ENCODE assay signal across 8 cellular contexts in genomic region chr18:3044931-3045698, GRCh38. TPM values are rescaled to one million over a fixed set of nuclear protein-coding genes. Genes with fewer than 3 reads are reported as not detected.
DNase-seq lines count a peak whose midpoint lies in the region; ATAC-seq, FAIRE-seq and TF ChIP-seq lines count a peak whose summit lies in the region.
"Had no signal": no experiment of that assay in that cellular context is flagged by ENCODE, and none has a peak within 500 bp of the region (broad histone marks: within the 10 kb centered on the region; RNA-seq: fewer than 3 reads in every experiment).

No MANE protein-coding gene starts in this region.

- no peak for TF ChIP-seq CTCF in endothelial cell of umbilical vein (IDR thresholded peaks at IDR 0.05; ENCODE audit: extremely low read depth in 1 of 2, insufficient read depth in 1 of 2, low read depth in 1 of 2, low read length in 2 of 2)
- TF ChIP-seq CTCF in osteocyte (IDR thresholded peaks at IDR 0.05), result no peak

- H3K27me3 ChIP-seq in endothelial cell of umbilical vein (ENCODE audit: control insufficient read depth in 2 of 2, insufficient read depth in 2 of 2, low read length in 2 of 2), result no peaks in the 10 kb centered on the region

- POLR2A ChIA-PET in endothelial cell of umbilical vein (lab: Charles Lee), result no interaction called here

- FAIRE-seq in endothelial cell of umbilical vein (lab: Jason Lieb, UNC), result no peak

- no TSS peak for BruUV-seq in endothelial cell of umbilical vein (replicated peaks; lab: Mats Ljungman, UMichigan)

- no peaks in the 10 kb centered on the region for H3K9me3 Mint-ChIP-seq in osteocyte (ENCODE audit: unreplicated experiment)
- H3K9me3 Mint-ChIP-seq: central memory CD8-positive, alpha-beta T cell had no signal

- H3K27ac ChIP-seq in endothelial cell of umbilical vein (ENCODE audit: insufficient read depth, low read depth, low read length), result no peak overlapping the region

- H3K4me2 ChIP-seq in endothelial cell of umbilical vein (ENCODE audit: insufficient read depth, low read length), result no peak overlapping the region

- no peaks in the 10 kb centered on the region for H3K4me1 Mint-ChIP-seq in osteocyte (ENCODE audit: unreplicated experiment)
- H3K4me1 Mint-ChIP-seq: central memory CD8-positive, alpha-beta T cell had no signal

- H3K4me3 Mint-ChIP-seq in osteocyte (ENCODE audit: unreplicated experiment), result no peak overlapping the region
- H3K4me3 Mint-ChIP-seq: central memory CD8-positive, alpha-beta T cell had no signal

- H3K9ac ChIP-seq in endothelial cell of umbilical vein (replicated peaks; ENCODE audit: extremely low read depth, insufficient read depth, low read length), result no peak overlapping the region

- H3K79me2 ChIP-seq in endothelial cell of umbilical vein (ENCODE audit: control insufficient read depth, insufficient read depth, low read length), result no peaks in the 10 kb centered on the region

- H3K4me3 ChIP-seq in endothelial cell of umbilical vein (replicated peaks in 1 of 3; ENCODE audit: insufficient read depth in 1 of 3, low read depth in 1 of 3, low read length in 3 of 3), result no peak overlapping the region

- intact Hi-C loops in endothelial cell of umbilical vein (cut with micrococcal nuclease), result no loop called here

- dilution Hi-C loops in endothelial cell of umbilical vein (cut with MboI; ENCODE audit: extremely low pct_ligation_motif_present, low sequenced_read_pairs), result no loop called here

- ATAC-seq in HG03354 (IDR thresholded peaks at IDR 0.05; ENCODE audit: poor library complexity, severe bottlenecking, unreplicated experiment) (no peak), GM21786 (IDR thresholded peaks at IDR 0.05; ENCODE audit: unreplicated experiment) (no peak)

- no peak overlapping the region for H3K27ac Mint-ChIP-seq in osteocyte (ENCODE audit: unreplicated experiment)

- CTCF ChIA-PET in endothelial cell of umbilical vein (lab: Charles Lee), result interaction anchor here (1.0 kb wide), 1 partner anchor 17 kb away, joined by 3 read pairs; no protein-coding TSS in a partner anchor

- H3K36me3 ChIP-seq in endothelial cell of umbilical vein (ENCODE audit: control insufficient read depth in 2 of 2, extremely low read depth in 1 of 2, insufficient read depth in 2 of 2, low read length in 2 of 2), result no peaks in the 10 kb centered on the region

- DNase-seq in GF-D8 (lab: John Stamatoyannopoulos, UW) (peak; percentile 53), NCI-H446 treated with DMSO at 0.1 percent for 48 hours (lab: John Stamatoyannopoulos, UW) (peak; percentile 11), endothelial cell of umbilical vein (ENCODE audit: low read depth, low spot score) (peak; percentile 54), osteocyte (ENCODE audit: extremely low spot score, unreplicated experiment) (peak; percentile 49), NCI-H2107 treated with DMSO at 0.1 percent for 48 hours (lab: John Stamatoyannopoulos, UW; ENCODE audit: unreplicated experiment) (no peak)

- H3K27me3 Mint-ChIP-seq in osteocyte (ENCODE audit: unreplicated experiment), result no peaks in the 10 kb centered on the region
- H3K27me3 Mint-ChIP-seq: central memory CD8-positive, alpha-beta T cell had no signal

- no peaks in the 10 kb centered on the region for H3K9me1 ChIP-seq in endothelial cell of umbilical vein (replicated peaks; ENCODE audit: control insufficient read depth, extremely low read depth, insufficient read depth, low read length)

- H3K9me3 ChIP-seq in endothelial cell of umbilical vein (replicated peaks; ENCODE audit: control insufficient read depth, insufficient read depth, low read length), result no peaks in the 10 kb centered on the region

- TF ChIP-seq POLR2A in endothelial cell of umbilical vein (IDR thresholded peaks at IDR 0.05; ENCODE audit: low read depth, low read length), result no peak

- H2AFZ ChIP-seq in endothelial cell of umbilical vein (ENCODE audit: low read depth, low read length), result no peak overlapping the region

- no peaks in the 10 kb centered on the region for H3K36me3 Mint-ChIP-seq in osteocyte (ENCODE audit: unreplicated experiment)

- no peaks in the 10 kb centered on the region for H4K20me1 ChIP-seq in endothelial cell of umbilical vein (replicated peaks; ENCODE audit: control insufficient read depth, extremely low read depth, insufficient read depth, low read length)

- peaks cover 2% of the 10 kb centered on the region for H3K4me1 ChIP-seq in endothelial cell of umbilical vein (ENCODE audit: control insufficient read depth, extremely low read depth, insufficient read depth, low read length)

TF ChIP-seq in endothelial cell of umbilical vein, 7 proteins besides CTCF, POLR2A, EP300 and RAD21:
- no peak for TF ChIP-seq EZH2 (IDR thresholded peaks at IDR 0.05; ENCODE audit: borderline replicate concordance, low read depth, low read length, severe bottlenecking)
- no peak for TF ChIP-seq FOS (IDR thresholded peaks at IDR 0.05; ENCODE audit: borderline replicate concordance, insufficient read depth, low read length)
- TF ChIP-seq POLR2AphosphoS5 (IDR thresholded peaks at IDR 0.05; ENCODE audit: insufficient read depth, low read depth, low read length), result no peak
- TF ChIP-seq MYC (IDR thresholded peaks at IDR 0.05; ENCODE audit: low read depth, low read length), result no peak
- no peak for TF ChIP-seq MAX (IDR thresholded peaks at IDR 0.05; ENCODE audit: insufficient read depth, insufficient read length)
- TF ChIP-seq GATA2 (IDR thresholded peaks at IDR 0.05; ENCODE audit: insufficient read depth, insufficient read length, low read depth, low read length), result no peak
- no peak for TF ChIP-seq JUN (IDR thresholded peaks at IDR 0.05; ENCODE audit: borderline replicate concordance, insufficient read depth, insufficient read length, low read depth)

RNA-seq across cellular contexts. Expression of gene LPIN2, which starts 32.2 kb away (rescaled TPM):
- total RNA-seq in endothelial cell of umbilical vein, result 21.8 and 24.4 TPM in 2 replicates
- polyA plus RNA-seq in endothelial cell of umbilical vein, result 11.1 and 14.7 TPM in 2 replicates
- 12.0 and 13.7 TPM in 2 replicates for polyA plus RNA-seq in endothelial cell of umbilical vein (2011; cell fraction: cytosol; rRNA removed)
- polyA plus RNA-seq in endothelial cell of umbilical vein (2011; cell fraction: nucleus; rRNA removed), result 45.1 and 51.0 TPM in 2 replicates
- 23.9 and 25.0 TPM in 2 replicates for polyA plus RNA-seq in endothelial cell of umbilical vein (2012)
- polyA minus RNA-seq in endothelial cell of umbilical vein, result 23.8 and 28.8 TPM in 2 replicates
- 22.9 TPM for polyA minus RNA-seq in endothelial cell of umbilical vein (2011; cell fraction: cytosol; rRNA and poly(A)+ RNA removed)
- polyA minus RNA-seq in endothelial cell of umbilical vein (2011; cell fraction: nucleus; rRNA and poly(A)+ RNA removed), result 29.2 and 30.8 TPM in 2 replicates
- total RNA-seq in osteocyte, result 34.8 and 36.9 TPM in 2 replicates
